In the genomic region with DNA sequence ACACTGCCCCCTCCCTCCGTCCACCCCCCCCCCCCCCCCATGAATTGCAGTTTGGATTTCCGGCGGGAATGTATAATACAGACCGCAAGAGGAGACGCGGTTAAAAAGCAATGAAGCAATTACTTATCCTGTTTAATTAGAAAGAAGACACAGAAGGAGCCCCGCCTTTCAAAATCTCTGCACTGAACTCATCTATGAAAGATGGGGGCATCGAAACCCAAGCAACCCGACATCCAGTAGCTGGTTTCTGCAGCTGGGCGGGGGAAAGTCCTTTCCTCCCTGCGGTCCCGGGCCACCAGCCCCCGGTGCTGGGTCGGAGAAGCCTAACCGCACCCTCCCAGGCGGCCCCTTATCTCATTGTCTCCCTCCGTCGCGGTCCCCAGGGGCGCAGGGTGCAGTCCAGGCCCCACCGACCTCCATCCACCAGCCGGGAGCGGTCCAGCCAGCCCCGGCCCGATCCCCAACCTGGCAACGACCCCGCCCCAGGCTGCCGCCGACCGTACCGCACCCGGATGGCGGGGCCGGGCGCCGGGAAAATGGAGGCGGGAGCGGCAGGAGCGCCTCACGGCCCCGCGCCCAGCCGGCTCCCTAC, we compare ENCODE assay signal across 8 cellular contexts. TPM values are rescaled to one million over a fixed set of nuclear protein-coding genes. Genes with fewer than 3 reads are reported as not detected.
DNase-seq lines count a peak whose midpoint lies in the region; ATAC-seq and TF ChIP-seq lines count a peak whose summit lies in the region.

No MANE protein-coding gene starts in this region.

- H3K4me1 Mint-ChIP-seq in IgD-negative memory B cell = peaks cover 9 to 23% (median 9%) of the 10 kb centered on the region in 3 donors
- peaks cover 31% of the 10 kb centered on the region for H3K4me1 Mint-ChIP-seq in activated CD4-positive, alpha-beta memory T cell treated with anti-CD3 and anti-CD28 coated beads for 36 hours (ENCODE audit: low read depth)
- peaks cover 17% of the 10 kb centered on the region for H3K4me1 Mint-ChIP-seq in endothelial cell (ENCODE audit: unreplicated experiment)
- peaks cover 23% of the 10 kb centered on the region in 2 donors for H3K4me1 Mint-ChIP-seq in natural killer cell

- TF ChIP-seq POLR2A in testis (IDR thresholded peaks at IDR 0.05) = no peak

- H3K27me3 Mint-ChIP-seq in IgD-negative memory B cell = peaks cover 54% of the 10 kb centered on the region
- H3K27me3 Mint-ChIP-seq in activated CD4-positive, alpha-beta memory T cell treated with anti-CD3 and anti-CD28 coated beads for 36 hours = peaks cover 14% of the 10 kb centered on the region
- H3K27me3 Mint-ChIP-seq in endothelial cell (ENCODE audit: unreplicated experiment) = peaks cover 6% of the 10 kb centered on the region
- peaks cover 45 to 53% of the 10 kb centered on the region in 2 donors for H3K27me3 Mint-ChIP-seq in natural killer cell (ENCODE audit: low read depth in 2 of 2)

- in situ Hi-C loops in GM13976 (cut with MboI; ENCODE audit: low sequenced_read_pairs, unreplicated experiment) = no loop called here

- H3K27ac Mint-ChIP-seq in IgD-negative memory B cell (peak overlapping the region in 1 of 3 donors; percentile 7), endothelial cell (ENCODE audit: unreplicated experiment) (no peak overlapping the region), natural killer cell (no peak overlapping the region)
- H3K27ac Mint-ChIP-seq in activated CD4-positive, alpha-beta memory T cell treated with anti-CD3 and anti-CD28 coated beads for 36 hours = no peak overlapping the region

- no peaks in the 10 kb centered on the region for H3K36me3 ChIP-seq in testis (ENCODE audit: low read depth, missing control alignments)

- POLR2A ChIA-PET in activated CD4-positive, alpha-beta memory T cell treated with anti-CD3 and anti-CD28 coated beads for 36 hours (lab: Charles Lee) = interaction anchor here (1.0 to 1.6 kb wide), 2 partner anchors 206 to 277 kb away, joined by 3 read pairs; no protein-coding TSS in a partner anchor

- H3K36me3 Mint-ChIP-seq in IgD-negative memory B cell = no peaks in the 10 kb centered on the region
- peaks cover 4% of the 10 kb centered on the region for H3K36me3 Mint-ChIP-seq in activated CD4-positive, alpha-beta memory T cell treated with anti-CD3 and anti-CD28 coated beads for 36 hours
- no peaks in the 10 kb centered on the region for H3K36me3 Mint-ChIP-seq in endothelial cell (ENCODE audit: low read depth, unreplicated experiment)
- peaks cover 6% of the 10 kb centered on the region for H3K36me3 Mint-ChIP-seq in natural killer cell

- CTCF ChIA-PET in activated CD4-positive, alpha-beta memory T cell treated with anti-CD3 and anti-CD28 coated beads for 36 hours (lab: Charles Lee) = interaction anchor here (0.7 to 3.1 kb wide), 3 partner anchors 50 to 281 kb away, joined by 3 to 7 read pairs (median 3); no protein-coding TSS in a partner anchor

- H3K9me3 ChIP-seq in testis = no peaks in the 10 kb centered on the region

- DNase-seq in Ammon's horn (ENCODE audit: low spot score) (peak; percentile 11), endothelial cell (ENCODE audit: low spot score) (no peak), natural killer cell (peak; percentile 22), testis (peak; percentile 38), GM13976 (ENCODE audit: low spot score) (no peak)
- DNase-seq in activated CD4-positive, alpha-beta memory T cell treated with anti-CD3 and anti-CD28 coated beads for 36 hours = peak; percentile 54

- H3K27ac ChIP-seq in testis = peak overlapping the region; percentile 94 to 95

- H3K27me3 ChIP-seq in testis = no peaks in the 10 kb centered on the region

- 0 to 1% methylated on average over 22 to 40 of the region's 43 CpGs for WGBS in testis, 2 donors

- ATAC-seq in GM19463 (IDR thresholded peaks at IDR 0.05; ENCODE audit: unreplicated experiment) = peak; percentile 43
- peak; percentile 21 to 43 (median 28) for ATAC-seq in natural killer cell

- peaks cover 9 to 18% (median 13%) of the 10 kb centered on the region in 3 donors for H3K9me3 Mint-ChIP-seq in IgD-negative memory B cell
- H3K9me3 Mint-ChIP-seq in activated CD4-positive, alpha-beta memory T cell treated with anti-CD3 and anti-CD28 coated beads for 36 hours = peaks cover 24% of the 10 kb centered on the region
- no peaks in the 10 kb centered on the region for H3K9me3 Mint-ChIP-seq in endothelial cell (ENCODE audit: unreplicated experiment)
- H3K9me3 Mint-ChIP-seq in natural killer cell = peaks cover 0 to 7% of the 10 kb centered on the region in 2 donors

- peak overlapping the region; percentile 84 to 97 for H3K4me3 ChIP-seq in testis

- TF ChIP-seq CTCF in endothelial cell (IDR thresholded peaks at IDR 0.05; ENCODE audit: unreplicated experiment) (no peak), natural killer cell (IDR thresholded peaks at IDR 0.05) (no peak), testis (IDR thresholded peaks at IDR 0.05) (no peak), GM13976 (IDR thresholded peaks at IDR 0.05; ENCODE audit: borderline replicate concordance, control extremely low read depth, extremely low read depth, insufficient read depth, missing control alignments) (no peak)

- peak overlapping the region; percentile 51 to 88 (median 80) for H3K4me3 Mint-ChIP-seq in IgD-negative memory B cell
- H3K4me3 Mint-ChIP-seq in activated CD4-positive, alpha-beta memory T cell treated with anti-CD3 and anti-CD28 coated beads for 36 hours = peak overlapping the region; percentile 81
- H3K4me3 Mint-ChIP-seq in endothelial cell (ENCODE audit: unreplicated experiment) = peak overlapping the region; percentile 99
- peak overlapping the region; percentile 78 for H3K4me3 Mint-ChIP-seq in natural killer cell

- intact Hi-C loops in activated CD4-positive, alpha-beta memory T cell treated with anti-CD3 and anti-CD28 coated beads for 36 hours (cut with micrococcal nuclease) = loop anchor here (1.0 to 2.0 kb wide), 4 partner anchors 45 to 295 kb away; a partner anchor contains a TSS
- intact Hi-C loops in natural killer cell (cut with micrococcal nuclease) = no loop called here
- intact Hi-C loops in testis (cut with DNase I; ENCODE audit: low total_unique reads) = no loop called here

- peaks cover 17% of the 10 kb centered on the region for H3K4me1 ChIP-seq in testis

RNA-seq across cellular contexts. Expression of a gene that starts 0.5 kb away (rescaled TPM):
- polyA plus RNA-seq in IgD-negative memory B cell (not detected), testis (ENCODE audit: insufficient read depth, low read depth, low replicate concordance) (22.1 TPM)
- total RNA-seq in activated CD4-positive, alpha-beta memory T cell treated with anti-CD3 and anti-CD28 coated beads for 36 hours = 10 to 100 TPM; 11.5 to 13.1 TPM
- total RNA-seq in endothelial cell (ENCODE audit: unreplicated experiment) (74.1 TPM), natural killer cell (1 to 10 TPM in 2 of 3 donors, under 1 TPM in 1; 0.34 to 3.6 (median 1.5) TPM), testis (10 to 100 TPM; 31.1 to 36.5 TPM)

Comparison
In these comparisons a context has a peak if more than half of its experiments do, and no peak if none do; other contexts are left out.
1. DNase-seq: peak in Ammon's horn (single experiment), activated CD4-positive, alpha-beta memory T cell treated with anti-CD3 and anti-CD28 coated beads for 36 hours (single experiment), natural killer cell (single experiment) and testis (single experiment); none in endothelial cell (single experiment) and GM13976 (single experiment).
2. Peak in every context shown above with its lines, with median percentiles within 50 percentile points of each other: H3K4me3 Mint-ChIP-seq.